9 cellular contexts compared by ENCODE assay signal in the genomic region with DNA sequence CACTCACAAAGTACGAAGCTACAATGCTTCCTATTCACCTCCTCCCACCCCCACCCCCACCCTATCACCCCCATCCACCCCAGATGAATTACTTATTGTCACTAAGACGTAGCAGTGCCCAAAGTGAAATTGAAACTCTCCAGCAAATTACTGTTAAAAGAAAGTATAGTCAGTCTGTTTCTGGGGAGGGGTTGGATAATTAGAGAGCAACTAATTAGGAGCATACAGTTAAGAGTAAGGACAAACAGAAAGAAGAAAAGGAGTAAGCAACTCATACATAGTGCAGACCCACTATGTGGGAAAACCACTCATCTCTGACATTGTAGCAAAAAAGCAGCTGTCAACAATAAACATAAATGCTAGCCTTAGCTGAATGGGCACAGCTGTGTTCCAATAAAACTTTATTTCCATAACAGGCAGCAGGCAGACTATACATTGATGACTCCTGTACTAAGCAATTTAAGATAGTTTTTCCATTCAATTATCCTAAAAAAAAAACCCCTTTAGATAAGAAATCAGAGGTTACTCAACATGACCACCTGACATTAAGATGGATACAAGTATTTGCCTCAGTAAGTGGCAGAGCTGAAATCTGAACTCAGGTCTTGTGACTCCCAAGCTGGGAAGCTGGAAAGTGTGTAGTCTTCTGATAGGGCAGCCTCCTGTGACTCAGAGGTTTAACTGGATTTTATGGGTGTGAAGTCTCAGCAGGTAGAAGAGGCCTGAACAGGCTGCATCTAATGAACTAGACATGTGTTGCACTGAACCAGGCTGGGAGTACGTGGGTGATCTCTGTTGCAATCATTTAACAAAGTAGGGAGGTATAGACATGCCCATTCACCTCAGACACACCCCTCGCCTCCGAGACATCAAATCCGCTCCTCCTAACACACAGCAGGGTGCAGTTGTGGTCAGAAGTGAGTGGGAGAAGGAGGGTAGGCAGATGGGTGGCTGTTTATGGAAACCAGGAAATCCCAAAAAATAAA.
DNase-seq lines count a peak whose midpoint lies in the region; ATAC-seq, FAIRE-seq and TF ChIP-seq lines count a peak whose summit lies in the region.
"Had no signal": no experiment of that assay in that cellular context is flagged by ENCODE, and none has a peak within 500 bp of the region (broad histone marks: within the 10 kb centered on the region; RNA-seq: fewer than 3 reads in every experiment).

No MANE protein-coding gene starts in this region.

- H3K27me3 Mint-ChIP-seq in progenitor cell of endocrine pancreas: peaks cover 12% of the 10 kb centered on the region
- H3K27me3 Mint-ChIP-seq in CD14-positive monocyte (ENCODE audit: low read depth in 3 of 3): no peaks in the 10 kb centered on the region

- H3K4me1 ChIP-seq in OCI-LY3 (ENCODE audit: low read length): peaks cover 20% of the 10 kb centered on the region

- no peaks in the 10 kb centered on the region for H3K36me3 ChIP-seq in OCI-LY3 (replicated peaks; ENCODE audit: low read depth, low read length)
- H3K36me3 ChIP-seq: thoracic aorta had no signal

- peak overlapping the region; percentile 34; the same call in 1 of the 2 replicates for H3K4me2 ChIP-seq in OCI-LY3 (ENCODE audit: low read length)

- H3K27ac Mint-ChIP-seq in progenitor cell of endocrine pancreas: no peak overlapping the region
- H3K27ac Mint-ChIP-seq in CD14-positive monocyte: no peak overlapping the region

- H3K4me3 Mint-ChIP-seq in progenitor cell of endocrine pancreas (ENCODE audit: low read depth) (no peak overlapping the region), CD14-positive monocyte (no peak overlapping the region)

- H3K27ac ChIP-seq in OCI-LY3 (ENCODE audit: low read length): no peak overlapping the region
- H3K27ac ChIP-seq: thoracic aorta had no signal

- H2AFZ ChIP-seq in OCI-LY3 (ENCODE audit: low read depth, low read length): peak overlapping the region; percentile 42; the same call in 1 of the 2 replicates

- no peak for DNase-seq in GM12891 (ENCODE audit: insufficient read length, low spot score)
- peak; percentile 55 for DNase-seq in fibroblast of mammary gland (ENCODE audit: low read depth)
- no peak for DNase-seq in T-helper 9 cell
- DNase-seq in progenitor cell of endocrine pancreas (ENCODE audit: low spot score, unreplicated experiment): no peak
- no peak for DNase-seq in CD14-positive monocyte (ENCODE audit: low spot score)

- H3K4me1 Mint-ChIP-seq in progenitor cell of endocrine pancreas (ENCODE audit: low read depth): peaks cover 29% of the 10 kb centered on the region
- H3K4me1 Mint-ChIP-seq in CD14-positive monocyte: peaks cover 8% of the 10 kb centered on the region

- FAIRE-seq in GM12891 (lab: Jason Lieb, UNC): peak; percentile 65

- no peak overlapping the region for H3K9ac ChIP-seq in OCI-LY3 (ENCODE audit: low read length)

- peak; percentile 36 for ATAC-seq in GM21576 (IDR thresholded peaks at IDR 0.05; ENCODE audit: unreplicated experiment)
- no peak for ATAC-seq in HG03039 (IDR thresholded peaks at IDR 0.05; ENCODE audit: unreplicated experiment)

- TF ChIP-seq CTCF in OCI-LY3 (IDR thresholded peaks at IDR 0.05; ENCODE audit: low read depth, low read length) (no peak), fibroblast of mammary gland (conservative IDR thresholded peaks at IDR 0.05; ENCODE audit: control insufficient read depth, insufficient read depth, low read depth, low read length) (no peak), progenitor cell of endocrine pancreas (IDR thresholded peaks at IDR 0.05; ENCODE audit: unreplicated experiment) (no peak), CD14-positive monocyte (IDR thresholded peaks at IDR 0.05) (no peak)

- H3K9me3 Mint-ChIP-seq in progenitor cell of endocrine pancreas (ENCODE audit: low read depth): no peaks in the 10 kb centered on the region
- no peaks in the 10 kb centered on the region for H3K9me3 Mint-ChIP-seq in CD14-positive monocyte

- no peak for TF ChIP-seq POLR2A in GM12891 (IDR thresholded peaks at IDR 0.05; ENCODE audit: low read depth, low read length)

- intact Hi-C loops in CD14-positive monocyte (cut with micrococcal nuclease): no loop called here

- no peaks in the 10 kb centered on the region for H3K27me3 ChIP-seq in OCI-LY3 (ENCODE audit: low read depth, low read length)

- H3K4me3 ChIP-seq in OCI-LY3 (ENCODE audit: low read length): no peak overlapping the region
- no peak overlapping the region for H3K4me3 ChIP-seq in fibroblast of mammary gland (ENCODE audit: control insufficient read depth, low read depth, low read length)
- H3K4me3 ChIP-seq: thoracic aorta had no signal

- H3K36me3 Mint-ChIP-seq in progenitor cell of endocrine pancreas (ENCODE audit: insufficient read depth) (no peaks in the 10 kb centered on the region), CD14-positive monocyte (no peaks in the 10 kb centered on the region)

- no peaks in the 10 kb centered on the region for H3K9me3 ChIP-seq in OCI-LY3 (ENCODE audit: insufficient read depth, low read length)
- H3K9me3 ChIP-seq: thoracic aorta had no signal

- H3K79me2 ChIP-seq in OCI-LY3 (ENCODE audit: low read length): no peaks in the 10 kb centered on the region

- no peaks in the 10 kb centered on the region for H4K20me1 ChIP-seq in OCI-LY3 (ENCODE audit: insufficient read depth, low read length)

TF ChIP-seq in GM12891, 5 proteins besides CTCF, POLR2A, EP300 and RAD21:
- TF ChIP-seq TAF1 (IDR thresholded peaks at IDR 0.05; ENCODE audit: low read depth, low read length) (no peak), POU2F2 (IDR thresholded peaks at IDR 0.05; ENCODE audit: low read depth, low read length) (no peak), POLR2AphosphoS5 (IDR thresholded peaks at IDR 0.05; ENCODE audit: low read depth, low read length) (no peak), SPI1 (IDR thresholded peaks at IDR 0.05; ENCODE audit: low read depth, low read length) (no peak), PAX5 (IDR thresholded peaks at IDR 0.05; ENCODE audit: insufficient read depth, low read length, severe bottlenecking) (no peak)
